11 cellular contexts compared by ENCODE assay signal in the genomic region with DNA sequence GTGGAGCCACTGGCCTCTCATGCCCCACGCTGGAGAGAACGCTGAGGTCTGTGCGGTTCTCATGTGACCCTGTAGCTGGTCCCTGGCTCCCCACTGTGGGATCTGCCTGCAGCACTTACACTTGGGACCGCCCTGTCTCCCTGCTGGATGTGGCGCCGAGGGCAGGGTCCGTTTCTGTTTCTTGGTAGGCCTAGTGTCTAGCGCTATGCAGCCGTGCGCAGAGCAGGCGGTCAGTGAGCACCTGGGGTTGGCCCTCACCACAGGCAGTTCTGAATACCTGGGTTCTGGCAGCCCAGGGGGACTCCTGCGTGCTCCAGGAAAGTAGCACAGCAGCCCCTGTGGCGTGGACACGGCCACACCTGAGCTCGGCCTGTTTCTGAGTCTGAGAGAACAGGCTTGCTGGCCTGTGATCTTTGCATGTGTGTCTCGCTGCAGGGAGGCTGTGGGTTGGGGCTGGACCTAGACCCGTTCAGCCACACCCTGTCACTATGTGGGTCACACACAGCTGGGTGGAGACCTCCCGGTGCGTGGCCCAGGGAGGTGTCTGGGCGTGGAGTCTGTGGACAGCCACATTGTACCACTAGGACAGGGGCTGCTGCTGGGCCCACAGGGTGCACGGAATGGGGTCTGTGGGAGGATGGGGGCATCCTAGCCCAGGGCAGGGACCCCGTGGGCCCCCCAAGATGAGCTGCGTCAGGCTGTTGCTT. TPM values are rescaled to one million over a fixed set of nuclear protein-coding genes. Genes with fewer than 3 reads are reported as not detected.
DNase-seq lines count a peak whose midpoint lies in the region; ATAC-seq and TF ChIP-seq lines count a peak whose summit lies in the region.
"Had no signal": no experiment of that assay in that cellular context is flagged by ENCODE, and none has a peak within 500 bp of the region (broad histone marks: within the 10 kb centered on the region; RNA-seq: fewer than 3 reads in every experiment).

No MANE protein-coding gene starts in this region.

- peaks cover 36% of the 10 kb centered on the region for H3K4me1 Mint-ChIP-seq in activated T-cell treated with anti-CD3 and anti-CD28 coated beads, Interleukin-2, amount 50 U/mL, for 24 hours (ENCODE audit: low read depth)
- peaks cover 37% of the 10 kb centered on the region for H3K4me1 Mint-ChIP-seq in activated CD4-positive, alpha-beta memory T cell treated with anti-CD3 and anti-CD28 coated beads, Interleukin-2, amount 10 ng/mL, durations not matched to agents 7 days and 5 days
- peaks cover 40% of the 10 kb centered on the region for H3K4me1 Mint-ChIP-seq in stimulated activated memory B cell treated with anti-CD40 and anti-IgM and Interleukin-4, amounts not matched to agents 10 μg/mL and 1 μg/mL and 100 μg/mL, for 72 hours

- H3K36me3 Mint-ChIP-seq in activated T-cell treated with anti-CD3 and anti-CD28 coated beads, Interleukin-2, amount 50 U/mL, for 24 hours (ENCODE audit: low read depth), result peaks cover 45% of the 10 kb centered on the region
- peaks cover 21% of the 10 kb centered on the region for H3K36me3 Mint-ChIP-seq in activated CD4-positive, alpha-beta memory T cell treated with anti-CD3 and anti-CD28 coated beads, Interleukin-2, amount 10 ng/mL, durations not matched to agents 7 days and 5 days (ENCODE audit: low read depth)
- peaks cover 4% of the 10 kb centered on the region for H3K36me3 Mint-ChIP-seq in stimulated activated memory B cell treated with anti-CD40 and anti-IgM and Interleukin-4, amounts not matched to agents 10 μg/mL and 1 μg/mL and 100 μg/mL, for 72 hours

- peaks cover 68% of the 10 kb centered on the region for H3K79me2 ChIP-seq in mesendoderm (ENCODE audit: control insufficient read depth, insufficient read depth, low read length)

- CTCF ChIA-PET in activated CD4-positive, alpha-beta memory T cell treated with anti-CD3 and anti-CD28 coated beads, Interleukin-2, amount 10 ng/mL, durations not matched to agents 7 days and 5 days (lab: Charles Lee), result no interaction called here

- H4K5ac ChIP-seq in mesendoderm (ENCODE audit: low read length), result no peak overlapping the region

- H4K8ac ChIP-seq in mesendoderm (ENCODE audit: low read depth, low read length), result no peak overlapping the region

- POLR2A ChIA-PET in activated CD4-positive, alpha-beta memory T cell treated with anti-CD3 and anti-CD28 coated beads, Interleukin-2, amount 10 ng/mL, durations not matched to agents 7 days and 5 days (lab: Charles Lee), result interaction anchor here (0.8 kb wide), 1 partner anchor 58 kb away, joined by 3 read pairs; no protein-coding TSS in a partner anchor

- no peak overlapping the region for H2BK5ac ChIP-seq in mesendoderm (ENCODE audit: low read length)

- H3K9me3 ChIP-seq in prostate gland, result no peaks in the 10 kb centered on the region

- no peak overlapping the region for H3K9ac ChIP-seq in mesendoderm (ENCODE audit: low read length)

- no peak for DNase-seq in activated T-cell treated with anti-CD3 and anti-CD28 coated beads, Interleukin-2, amount 50 U/mL, for 24 hours
- no peak for DNase-seq in activated T-cell treated with anti-CD3 and anti-CD28 coated beads, Interleukin-2, amount 50 U/mL, for 48 hours
- no peak for DNase-seq in activated CD4-positive, alpha-beta memory T cell treated with anti-CD3 and anti-CD28 coated beads, Interleukin-2, amount 10 ng/mL, durations not matched to agents 7 days and 5 days
- DNase-seq in left colon, result peak; percentile 57 to 64
- no peak for DNase-seq in mesendoderm
- DNase-seq in prostate gland (ENCODE audit: low spot score), result no peak
- DNase-seq: Kasumi-1, midbrain had no signal

- ATAC-seq in left colon (peak; percentile 17), GM18511 (IDR thresholded peaks at IDR 0.05; ENCODE audit: unreplicated experiment) (no peak)
- ATAC-seq in stimulated activated memory B cell treated with anti-CD40 and anti-IgM and Interleukin-4, amounts not matched to agents 10 μg/mL and 1 μg/mL and 100 μg/mL, for 72 hours, result no peak

- no peak for TF ChIP-seq CTCF in prostate gland (IDR thresholded peaks at IDR 0.05)

- H3K4me1 ChIP-seq in mesendoderm (ENCODE audit: control insufficient read depth, low read depth, low read length) (peaks cover 11% of the 10 kb centered on the region), prostate gland (replicated peaks) (peaks cover 25% of the 10 kb centered on the region)

- peak overlapping the region; percentile 72 for H3K27ac Mint-ChIP-seq in activated T-cell treated with anti-CD3 and anti-CD28 coated beads, Interleukin-2, amount 50 U/mL, for 24 hours
- peak overlapping the region; percentile 68 for H3K27ac Mint-ChIP-seq in activated CD4-positive, alpha-beta memory T cell treated with anti-CD3 and anti-CD28 coated beads, Interleukin-2, amount 10 ng/mL, durations not matched to agents 7 days and 5 days
- H3K27ac Mint-ChIP-seq in stimulated activated memory B cell treated with anti-CD40 and anti-IgM and Interleukin-4, amounts not matched to agents 10 μg/mL and 1 μg/mL and 100 μg/mL, for 72 hours, result no peak overlapping the region

- no peak overlapping the region for H2AK5ac ChIP-seq in mesendoderm (ENCODE audit: low read length)

- H3K27me3 Mint-ChIP-seq in activated T-cell treated with anti-CD3 and anti-CD28 coated beads, Interleukin-2, amount 50 U/mL, for 24 hours, result no peaks in the 10 kb centered on the region
- H3K27me3 Mint-ChIP-seq in activated CD4-positive, alpha-beta memory T cell treated with anti-CD3 and anti-CD28 coated beads, Interleukin-2, amount 10 ng/mL, durations not matched to agents 7 days and 5 days, result no peaks in the 10 kb centered on the region
- no peaks in the 10 kb centered on the region for H3K27me3 Mint-ChIP-seq in stimulated activated memory B cell treated with anti-CD40 and anti-IgM and Interleukin-4, amounts not matched to agents 10 μg/mL and 1 μg/mL and 100 μg/mL, for 72 hours

- no peaks in the 10 kb centered on the region for H3K36me3 ChIP-seq in mesendoderm (ENCODE audit: control insufficient read depth, insufficient read depth, low read length)
- no peaks in the 10 kb centered on the region for H3K36me3 ChIP-seq in prostate gland

- no peak overlapping the region for H2BK15ac ChIP-seq in mesendoderm (replicated peaks; ENCODE audit: low read depth)

- no peak overlapping the region for H3K23ac ChIP-seq in mesendoderm (ENCODE audit: low read length)

- no peak overlapping the region for H3K4me2 ChIP-seq in mesendoderm (ENCODE audit: low read length)

- no peak overlapping the region for H3K56ac ChIP-seq in mesendoderm (ENCODE audit: low read length)

- no peaks in the 10 kb centered on the region for H3K9me3 Mint-ChIP-seq in activated T-cell treated with anti-CD3 and anti-CD28 coated beads, Interleukin-2, amount 50 U/mL, for 24 hours
- no peaks in the 10 kb centered on the region for H3K9me3 Mint-ChIP-seq in activated CD4-positive, alpha-beta memory T cell treated with anti-CD3 and anti-CD28 coated beads, Interleukin-2, amount 10 ng/mL, durations not matched to agents 7 days and 5 days
- no peaks in the 10 kb centered on the region for H3K9me3 Mint-ChIP-seq in stimulated activated memory B cell treated with anti-CD40 and anti-IgM and Interleukin-4, amounts not matched to agents 10 μg/mL and 1 μg/mL and 100 μg/mL, for 72 hours

- H3K27ac ChIP-seq in mesendoderm (ENCODE audit: low read depth, low read length) (no peak overlapping the region), prostate gland (no peak overlapping the region)

- H3K27me3 ChIP-seq in mesendoderm (ENCODE audit: insufficient read depth, low read length, poor library complexity) (no peaks in the 10 kb centered on the region), prostate gland (replicated peaks; ENCODE audit: insufficient read depth) (no peaks in the 10 kb centered on the region)

- no peak for TF ChIP-seq POLR2A in prostate gland (IDR thresholded peaks at IDR 0.05)

- peaks cover 34% of the 10 kb centered on the region for H3K79me1 ChIP-seq in mesendoderm (ENCODE audit: low read length)

- intact Hi-C loops in left colon (cut with DNase I, micrococcal nuclease) (no loop called here), prostate gland (cut with DNase I) (no loop called here)

- H3K4ac ChIP-seq in mesendoderm (ENCODE audit: low read depth, low read length), result no peak overlapping the region

- no peak overlapping the region for H2BK120ac ChIP-seq in mesendoderm (ENCODE audit: low read depth, low read length)

- peak overlapping the region; percentile 95 for H3K4me3 Mint-ChIP-seq in activated T-cell treated with anti-CD3 and anti-CD28 coated beads, Interleukin-2, amount 50 U/mL, for 24 hours
- H3K4me3 Mint-ChIP-seq in activated CD4-positive, alpha-beta memory T cell treated with anti-CD3 and anti-CD28 coated beads, Interleukin-2, amount 10 ng/mL, durations not matched to agents 7 days and 5 days, result peak overlapping the region; percentile 94
- peak overlapping the region; percentile 48 for H3K4me3 Mint-ChIP-seq in stimulated activated memory B cell treated with anti-CD40 and anti-IgM and Interleukin-4, amounts not matched to agents 10 μg/mL and 1 μg/mL and 100 μg/mL, for 72 hours

- H3K18ac ChIP-seq in mesendoderm (ENCODE audit: low read length), result no peak overlapping the region

- no CpG with 5 or more reads among the region's 23 CpGs for WGBS in mesendoderm (ENCODE audit: extremely low coverage, insufficient coverage, low lambda C conversion rate)
- 92% methylated on average over 23 of the region's 23 CpGs for WGBS in prostate gland

- H3K4me3 ChIP-seq in mesendoderm (ENCODE audit: low read length) (no peak overlapping the region), prostate gland (no peak overlapping the region)

RNA-seq across cellular contexts. Expression of a gene that starts 2.8 kb away (rescaled TPM):
- 10 to 100 TPM; 91.7 to 93.4 TPM for total RNA-seq in activated CD4-positive, alpha-beta memory T cell treated with anti-CD3 and anti-CD28 coated beads, Interleukin-2, amount 10 ng/mL, durations not matched to agents 7 days and 5 days
- total RNA-seq in left colon (100 to 1,000 TPM in 1 of 2 donors, 10 to 100 TPM in 1; 98.8 to 102 TPM), prostate gland (10 to 100 TPM; 59.7 to 80.7 TPM)
- 41.7 TPM for polyA plus RNA-seq in mesendoderm (2013, experiment 1 of 2)
- polyA plus RNA-seq in mesendoderm (2013, experiment 2 of 2), result 42.1 TPM

RNA-seq across cellular contexts. Expression of a gene that starts 29.9 kb away (rescaled TPM):
- total RNA-seq in activated CD4-positive, alpha-beta memory T cell treated with anti-CD3 and anti-CD28 coated beads, Interleukin-2, amount 10 ng/mL, durations not matched to agents 7 days and 5 days, result not detected
- total RNA-seq in left colon, result not detected
- polyA plus RNA-seq in mesendoderm (2013, experiment 1 of 2), result 0.04 TPM
- polyA plus RNA-seq in mesendoderm (2013, experiment 2 of 2), result 0.03 TPM
- total RNA-seq in prostate gland, result 1 to 10 TPM in 1 of 2 donors, not detected in 1; 5.1 TPM
- total RNA-seq: endothelial cell of umbilical vein had no signal
- polyA plus RNA-seq: endothelial cell of umbilical vein had no signal

RNA-seq across cellular contexts. Expression of a gene that starts 36.5 kb away (rescaled TPM):
- total RNA-seq in activated CD4-positive, alpha-beta memory T cell treated with anti-CD3 and anti-CD28 coated beads, Interleukin-2, amount 10 ng/mL, durations not matched to agents 7 days and 5 days, result 1 to 10 TPM; 2.3 to 2.6 TPM
- under 1 TPM in 1 of 2 donors, not detected in 1; 0.36 TPM for total RNA-seq in left colon
- polyA plus RNA-seq in mesendoderm (2013, experiment 1 of 2), result 0.08 TPM
- 0.07 TPM for polyA plus RNA-seq in mesendoderm (2013, experiment 2 of 2)
- total RNA-seq in prostate gland, result 1 to 10 TPM; 2.9 to 6.2 TPM

RNA-seq across cellular contexts. Expression of a gene that starts 39.5 kb away (rescaled TPM):
- total RNA-seq in activated CD4-positive, alpha-beta memory T cell treated with anti-CD3 and anti-CD28 coated beads, Interleukin-2, amount 10 ng/mL, durations not matched to agents 7 days and 5 days, result 10 to 100 TPM; 33.7 to 35.1 TPM
- 10 to 100 TPM; 37.6 to 39.5 TPM for total RNA-seq in left colon
- polyA plus RNA-seq in mesendoderm (2013, experiment 1 of 2), result 12.1 TPM
- 12.6 TPM for polyA plus RNA-seq in mesendoderm (2013, experiment 2 of 2)
- 10 to 100 TPM; 70.1 to 85.8 TPM for total RNA-seq in prostate gland

RNA-seq across cellular contexts. Expression of a gene that starts 59.6 kb away (rescaled TPM):
- 10 to 100 TPM; 12.2 to 14.2 TPM for total RNA-seq in activated CD4-positive, alpha-beta memory T cell treated with anti-CD3 and anti-CD28 coated beads, Interleukin-2, amount 10 ng/mL, durations not matched to agents 7 days and 5 days
- total RNA-seq in left colon, result 10 to 100 TPM; 38.2 to 43.4 TPM
- polyA plus RNA-seq in mesendoderm (2013, experiment 1 of 2), result 10.0 TPM
- 9.8 TPM for polyA plus RNA-seq in mesendoderm (2013, experiment 2 of 2)
- 10 to 100 TPM; 41.8 to 68.0 TPM for total RNA-seq in prostate gland

Comparison
In these comparisons a context has a peak if more than half of its experiments do, and no peak if none do; other contexts are left out.
1. DNase-seq: peak in left colon (2 of 2); none in activated T-cell treated with anti-CD3 and anti-CD28 coated beads, Interleukin-2, amount 50 U/mL, for 24 hours (single experiment), activated T-cell treated with anti-CD3 and anti-CD28 coated beads, Interleukin-2, amount 50 U/mL, for 48 hours (0 of 2), activated CD4-positive, alpha-beta memory T cell treated with anti-CD3 and anti-CD28 coated beads, Interleukin-2, amount 10 ng/mL, durations not matched to agents 7 days and 5 days (single experiment), mesendoderm (single experiment) and prostate gland (single experiment).
2. Peak in every context shown above with its lines, with median percentiles within 50 percentile points of each other: H3K4me3 Mint-ChIP-seq.